Comparison of ENCODE assay signal across 36 cellular contexts in the genomic region with DNA sequence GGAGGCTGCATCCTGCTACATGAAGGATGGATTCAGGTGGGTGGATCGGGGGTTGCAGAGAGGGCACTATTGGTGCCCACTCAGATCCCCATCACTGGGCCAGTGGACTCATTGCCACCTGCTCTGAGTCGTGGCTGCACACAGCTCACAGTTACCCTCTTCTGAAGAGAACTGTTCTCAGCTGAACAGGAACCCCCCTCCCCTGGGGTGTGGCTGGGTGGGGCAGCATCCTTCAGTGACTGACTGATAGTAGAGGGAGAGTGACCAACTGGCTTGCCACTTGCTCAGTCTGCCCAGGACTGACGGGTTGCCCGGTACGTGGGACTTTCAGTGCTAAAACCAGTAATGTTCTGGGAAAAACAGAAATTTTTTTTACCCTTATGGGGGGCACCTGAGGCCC.
"Had no signal": no experiment of that assay in that cellular context is flagged by ENCODE, and none has a peak within 500 bp of the region (broad histone marks: within the 10 kb centered on the region; RNA-seq: fewer than 3 reads in every experiment).

No MANE protein-coding gene starts in this region.

- ATAC-seq: activated CD4-positive, alpha-beta T cell treated with anti-CD3 and anti-CD28 coated beads for 36 hours; activated CD4-positive, CD25-positive, alpha-beta regulatory T cell treated with anti-CD3 and anti-CD28 coated beads, Interleukin-2, amount 50 U/mL, for 24 hours; activated CD8-positive, alpha-beta memory T cell treated with anti-CD3 and anti-CD28 coated beads, Interleukin-2, amount 10 ng/mL, durations not matched to agents 7 days and 5 days; activated CD8-positive, alpha-beta T cell treated with anti-CD3 and anti-CD28 coated beads, Interleukin-2, amount 10 ng/mL, durations not matched to agents 7 days and 5 days; activated naive CD4-positive, alpha-beta T cell treated with anti-CD3 and anti-CD28 coated beads, Interleukin-2, amount 50 U/mL, for 72 hours; activated T-helper 17 cell treated with anti-CD3 and anti-CD28 coated beads, Interleukin-2, amount 50 U/mL, for 72 hours; body of pancreas; WTC11 had no signal

- H3K27me3 Mint-ChIP-seq: activated CD4-positive, alpha-beta memory T cell treated with anti-CD3 and anti-CD28 coated beads, Interleukin-2, amount 10 ng/mL, durations not matched to agents 7 days and 5 days; activated CD4-positive, alpha-beta T cell treated with anti-CD3 and anti-CD28 coated beads, Interleukin-2, amount 10 ng/mL, durations not matched to agents 7 days and 5 days; activated CD8-positive, alpha-beta memory T cell treated with anti-CD3 and anti-CD28 coated beads, Interleukin-2, amount 10 ng/mL, durations not matched to agents 7 days and 5 days; activated naive CD8-positive, alpha-beta T cell treated with anti-CD3 and anti-CD28 coated beads for 36 hours; activated T-cell treated with anti-CD3 and anti-CD28 coated beads, Interleukin-2, amount 50 U/mL, for 24 hours; activated T-helper 17 cell treated with anti-CD3 and anti-CD28 coated beads, Interleukin-2, amount 50 U/mL, for 72 hours had no signal

- H3K4me1 Mint-ChIP-seq: activated CD4-positive, alpha-beta memory T cell treated with anti-CD3 and anti-CD28 coated beads, Interleukin-2, amount 10 ng/mL, durations not matched to agents 7 days and 5 days; activated CD4-positive, alpha-beta T cell treated with anti-CD3 and anti-CD28 coated beads for 36 hours; activated CD4-positive, alpha-beta T cell treated with anti-CD3 and anti-CD28 coated beads, Interleukin-2, amount 10 ng/mL, durations not matched to agents 7 days and 5 days; activated CD8-positive, alpha-beta memory T cell treated with anti-CD3 and anti-CD28 coated beads, Interleukin-2, amount 10 ng/mL, durations not matched to agents 7 days and 5 days; activated naive CD8-positive, alpha-beta T cell treated with anti-CD3 and anti-CD28 coated beads for 36 hours; activated T-helper 17 cell treated with anti-CD3 and anti-CD28 coated beads, Interleukin-2, amount 50 U/mL, for 72 hours had no signal

- H3K9me3 Mint-ChIP-seq: activated CD4-positive, alpha-beta T cell treated with anti-CD3 and anti-CD28 coated beads, Interleukin-2, amount 10 ng/mL, durations not matched to agents 7 days and 5 days; activated naive CD4-positive, alpha-beta T cell treated with anti-CD3 and anti-CD28 coated beads for 36 hours; activated naive CD8-positive, alpha-beta T cell treated with anti-CD3 and anti-CD28 coated beads for 36 hours; activated T-cell treated with anti-CD3 and anti-CD28 coated beads, Interleukin-2, amount 50 U/mL, for 24 hours; activated T-helper 1 cell treated with anti-CD3 and anti-CD28 coated beads, Interleukin-12 subunit alpha, Interleukin-12 subunit beta, Interleukin-2, Interleukin-4 antibody, amounts not matched to agents 30 ng/mL and 10 ng/mL and 1 ng/mL, durations not matched to agents 14 hours and 24 hours and 36 hours; activated T-helper 17 cell treated with anti-CD3 and anti-CD28 coated beads, Interleukin-2, amount 50 U/mL, for 72 hours; T-helper 1 cell treated with Interleukin-12 subunit alpha and Interleukin-12 subunit beta and Interleukin-4 antibody, amounts not matched to agents 30 μg/mL and 1 μg/mL, for 36 hours; T-helper 2 cell treated with Interferon-gamma antibody and Interleukin-4, amounts not matched to agents 5 μg/mL and 100 μg/mL, for 36 hours; WTC11 had no signal

- DNase-seq: activated CD4-positive, alpha-beta memory T cell treated with anti-CD3 and anti-CD28 coated beads, Interleukin-2, amount 10 ng/mL, durations not matched to agents 7 days and 5 days; activated CD4-positive, alpha-beta T cell treated with anti-CD3 and anti-CD28 coated beads for 1 hour; activated CD4-positive, alpha-beta T cell treated with anti-CD3 and anti-CD28 coated beads for 36 hours; activated CD4-positive, alpha-beta T cell treated with anti-CD3 and anti-CD28 coated beads for 48 hours; activated CD4-positive, alpha-beta T cell treated with anti-CD3 and anti-CD28 coated beads, Interleukin-2, amount 10 ng/mL, durations not matched to agents 7 days and 5 days; activated CD4-positive, alpha-beta T cell treated with anti-CD3 and anti-CD28 coated beads, Interleukin-2, amount 50 U/mL, for 48 hours; activated CD4-positive, CD25-positive, alpha-beta regulatory T cell; activated CD8-positive, alpha-beta memory T cell treated with anti-CD3 and anti-CD28 coated beads for 24 hours; activated CD8-positive, alpha-beta memory T cell treated with anti-CD3 and anti-CD28 coated beads, Interleukin-2, amount 10 ng/mL, durations not matched to agents 7 days and 5 days; activated CD8-positive, alpha-beta memory T cell treated with anti-CD3 and anti-CD28 coated beads, Interleukin-2, amount 50 U/mL, for 48 hours; activated CD8-positive, alpha-beta T cell treated with anti-CD3 and anti-CD28 coated beads, Interleukin-2, amount 10 ng/mL, durations not matched to agents 7 days and 5 days; activated effector memory CD4-positive, alpha-beta T cell treated with anti-CD3 and anti-CD28 coated beads, Interleukin-2, amount 50 U/mL, for 16 hours; activated gamma-delta T cell treated with Interleukin-2 at 50 U/mL for 16 hours; activated naive CD4-positive, alpha-beta T cell; activated naive CD4-positive, alpha-beta T cell treated with anti-CD3 and anti-CD28 coated beads for 36 hours; activated naive CD4-positive, alpha-beta T cell treated with anti-CD3 and anti-CD28 coated beads, Interleukin-2, amount 50 U/mL, for 16 hours; activated naive CD8-positive, alpha-beta T cell treated with anti-CD3 and anti-CD28 coated beads for 36 hours; activated T-cell treated with anti-CD3 and anti-CD28 coated beads, Interleukin-2, amount 50 U/mL, for 24 hours; activated T-cell treated with anti-CD3 and anti-CD28 coated beads, Interleukin-2, amount 50 U/mL, for 48 hours; adrenal gland; amniotic stem cell; aorta; body of pancreas; brain microvascular endothelial cell; central memory CD4-positive, alpha-beta T cell; SW 1271; T-helper 1 cell; T-helper 2 cell; T-helper 9 cell had no signal

- H3K27ac Mint-ChIP-seq: activated CD4-positive, alpha-beta memory T cell treated with anti-CD3 and anti-CD28 coated beads, Interleukin-2, amount 10 ng/mL, durations not matched to agents 7 days and 5 days; activated CD4-positive, alpha-beta T cell treated with anti-CD3 and anti-CD28 coated beads for 36 hours; activated CD4-positive, alpha-beta T cell treated with anti-CD3 and anti-CD28 coated beads, Interleukin-2, amount 10 ng/mL, durations not matched to agents 7 days and 5 days; activated CD8-positive, alpha-beta memory T cell treated with anti-CD3 and anti-CD28 coated beads, Interleukin-2, amount 10 ng/mL, durations not matched to agents 7 days and 5 days; activated CD8-positive, alpha-beta T cell treated with anti-CD3 and anti-CD28 coated beads, Interleukin-2, amount 10 ng/mL, durations not matched to agents 7 days and 5 days; activated naive CD4-positive, alpha-beta T cell treated with anti-CD3 and anti-CD28 coated beads for 36 hours; activated naive CD4-positive, alpha-beta T cell treated with anti-CD3 and anti-CD28 coated beads, Interleukin-2, amount 50 U/mL, for 72 hours; activated naive CD8-positive, alpha-beta T cell treated with anti-CD3 and anti-CD28 coated beads for 36 hours; activated T-cell treated with anti-CD3 and anti-CD28 coated beads, Interleukin-2, amount 50 U/mL, for 24 hours; activated T-helper 1 cell treated with anti-CD3 and anti-CD28 coated beads, Interleukin-12 subunit alpha, Interleukin-12 subunit beta, Interleukin-2, Interleukin-4 antibody, amounts not matched to agents 30 ng/mL and 10 ng/mL and 1 ng/mL, durations not matched to agents 14 hours and 24 hours and 36 hours; activated T-helper 17 cell treated with anti-CD3 and anti-CD28 coated beads, Interleukin-2, amount 50 U/mL, for 72 hours; T-helper 1 cell treated with Interleukin-12 subunit alpha and Interleukin-12 subunit beta and Interleukin-4 antibody, amounts not matched to agents 30 μg/mL and 1 μg/mL, for 36 hours; T-helper 2 cell treated with Interferon-gamma antibody and Interleukin-4, amounts not matched to agents 5 μg/mL and 100 μg/mL, for 36 hours had no signal

- H3K4me3 Mint-ChIP-seq: activated CD4-positive, alpha-beta memory T cell treated with anti-CD3 and anti-CD28 coated beads, Interleukin-2, amount 10 ng/mL, durations not matched to agents 7 days and 5 days; activated CD4-positive, alpha-beta T cell treated with anti-CD3 and anti-CD28 coated beads for 36 hours; activated CD4-positive, alpha-beta T cell treated with anti-CD3 and anti-CD28 coated beads, Interleukin-2, amount 10 ng/mL, durations not matched to agents 7 days and 5 days; activated CD8-positive, alpha-beta memory T cell treated with anti-CD3 and anti-CD28 coated beads, Interleukin-2, amount 10 ng/mL, durations not matched to agents 7 days and 5 days; activated CD8-positive, alpha-beta T cell treated with anti-CD3 and anti-CD28 coated beads, Interleukin-2, amount 10 ng/mL, durations not matched to agents 7 days and 5 days; activated naive CD4-positive, alpha-beta T cell treated with anti-CD3 and anti-CD28 coated beads for 36 hours; activated naive CD8-positive, alpha-beta T cell treated with anti-CD3 and anti-CD28 coated beads for 36 hours; activated T-cell treated with anti-CD3 and anti-CD28 coated beads, Interleukin-2, amount 50 U/mL, for 24 hours; activated T-helper 1 cell treated with anti-CD3 and anti-CD28 coated beads, Interleukin-12 subunit alpha, Interleukin-12 subunit beta, Interleukin-2, Interleukin-4 antibody, amounts not matched to agents 30 ng/mL and 10 ng/mL and 1 ng/mL, durations not matched to agents 14 hours and 24 hours and 36 hours; activated T-helper 17 cell treated with anti-CD3 and anti-CD28 coated beads, Interleukin-2, amount 50 U/mL, for 72 hours; T-helper 1 cell treated with Interleukin-12 subunit alpha and Interleukin-12 subunit beta and Interleukin-4 antibody, amounts not matched to agents 30 μg/mL and 1 μg/mL, for 36 hours; T-helper 2 cell treated with Interferon-gamma antibody and Interleukin-4, amounts not matched to agents 5 μg/mL and 100 μg/mL, for 36 hours; WTC11 had no signal
